8 cellular contexts compared by ENCODE assay signal in genomic region chr1:225428066-225428878, GRCh38. TPM values are rescaled to one million over a fixed set of nuclear protein-coding genes. Genes with fewer than 3 reads are reported as not detected.
DNase-seq lines count a peak whose midpoint lies in the region; ATAC-seq and TF ChIP-seq lines count a peak whose summit lies in the region.

No MANE protein-coding gene starts in this region.

- DNase-seq in D341Med (ENCODE audit: low spot score): peak; percentile 99
- DNase-seq in activated T-cell treated with anti-CD3 and anti-CD28 coated beads for 4 hours: peak; percentile 87
- peak; percentile 93 for DNase-seq in epithelial cell of esophagus (ENCODE audit: low read depth)
- DNase-seq in mucosa of gallbladder (ENCODE audit: low spot score): peak; percentile 93
- DNase-seq in stimulated activated CD8-positive, alpha-beta memory T cell treated with anti-CD3 and anti-CD28 coated beads, Interleukin-4, amount 100 ng/mL, for 24 hours (ENCODE audit: low read depth): peak; percentile 86

- H3K9ac ChIP-seq in HUES48 (ENCODE audit: low read depth, low read length) (peak overlapping the region; percentile 76), OCI-LY1 (ENCODE audit: low read length) (peak overlapping the region; percentile 88)

- peaks cover 44% of the 10 kb centered on the region for H3K79me2 ChIP-seq in OCI-LY1 (ENCODE audit: insufficient read depth, low read length)

- no peak overlapping the region for H2AFZ ChIP-seq in OCI-LY1 (ENCODE audit: low read length)

- TF ChIP-seq CTCF in OCI-LY1 (IDR thresholded peaks at IDR 0.05; ENCODE audit: low read length) (no peak), epithelial cell of esophagus (IDR thresholded peaks at IDR 0.05; ENCODE audit: insufficient read depth, low read depth, low read length, missing control alignments) (no peak)

- no peaks in the 10 kb centered on the region for H3F3A ChIP-seq in OCI-LY1 (ENCODE audit: insufficient read depth, low read length)

- peak; percentile 87 for ATAC-seq in GM21423 (IDR thresholded peaks at IDR 0.05; ENCODE audit: unreplicated experiment)

- H4K20me1 ChIP-seq in OCI-LY1 (ENCODE audit: insufficient read depth, low read length): no peaks in the 10 kb centered on the region

- peak overlapping the region; percentile 96 for H3K4me2 ChIP-seq in OCI-LY1 (ENCODE audit: low read length)

- no peaks in the 10 kb centered on the region for H3K36me3 ChIP-seq in HUES48 (ENCODE audit: control insufficient read depth, insufficient read depth, low read length)
- peaks cover 15% of the 10 kb centered on the region for H3K36me3 ChIP-seq in OCI-LY1 (ENCODE audit: insufficient read depth, low read length)

- no peaks in the 10 kb centered on the region for H3K9me2 ChIP-seq in OCI-LY1 (ENCODE audit: low read depth, low read length)

- H3K4me3 ChIP-seq in HUES48 (ENCODE audit: low read depth, low read length): peak overlapping the region; percentile 82
- peak overlapping the region; percentile 91 for H3K4me3 ChIP-seq in OCI-LY1 (ENCODE audit: low read depth, low read length, poor library complexity, severe bottlenecking)
- peak overlapping the region; percentile 82 for H3K4me3 ChIP-seq in epithelial cell of esophagus (ENCODE audit: low read length)

- peaks cover 13% of the 10 kb centered on the region for H3K9me3 ChIP-seq in HUES48 (ENCODE audit: control insufficient read depth, insufficient read depth, low read length)
- H3K9me3 ChIP-seq in OCI-LY1 (ENCODE audit: low read length): no peaks in the 10 kb centered on the region

- H3K4me1 ChIP-seq in HUES48 (ENCODE audit: control insufficient read depth, insufficient read depth, low read length) (peaks cover 39% of the 10 kb centered on the region), OCI-LY1 (ENCODE audit: insufficient read depth, low read length, severe bottlenecking) (peaks cover 40% of the 10 kb centered on the region)

- H3K27me3 ChIP-seq in HUES48 (ENCODE audit: control insufficient read depth, insufficient read depth, low read length) (peaks cover 23% of the 10 kb centered on the region), OCI-LY1 (ENCODE audit: insufficient read depth, low read length) (no peaks in the 10 kb centered on the region)

- H3K27ac ChIP-seq in HUES48 (ENCODE audit: low read depth, low read length) (peak overlapping the region; percentile 94), OCI-LY1 (ENCODE audit: low read depth, low read length, poor library complexity, severe bottlenecking) (peak overlapping the region; percentile 85)

RNA-seq across cellular contexts. Expression of gene LBR, which starts 0.4 kb away (rescaled TPM):
- total RNA-seq in mucosa of gallbladder: 55.5 TPM

Comparison
In these comparisons a context has a peak if more than half of its experiments do, and no peak if none do; other contexts are left out.
1. Peak in every context shown above with its lines: DNase-seq, ATAC-seq, H3K4me3 ChIP-seq and H3K27ac ChIP-seq.